ENCODE assay signal across 8 cellular contexts in the genomic region with DNA sequence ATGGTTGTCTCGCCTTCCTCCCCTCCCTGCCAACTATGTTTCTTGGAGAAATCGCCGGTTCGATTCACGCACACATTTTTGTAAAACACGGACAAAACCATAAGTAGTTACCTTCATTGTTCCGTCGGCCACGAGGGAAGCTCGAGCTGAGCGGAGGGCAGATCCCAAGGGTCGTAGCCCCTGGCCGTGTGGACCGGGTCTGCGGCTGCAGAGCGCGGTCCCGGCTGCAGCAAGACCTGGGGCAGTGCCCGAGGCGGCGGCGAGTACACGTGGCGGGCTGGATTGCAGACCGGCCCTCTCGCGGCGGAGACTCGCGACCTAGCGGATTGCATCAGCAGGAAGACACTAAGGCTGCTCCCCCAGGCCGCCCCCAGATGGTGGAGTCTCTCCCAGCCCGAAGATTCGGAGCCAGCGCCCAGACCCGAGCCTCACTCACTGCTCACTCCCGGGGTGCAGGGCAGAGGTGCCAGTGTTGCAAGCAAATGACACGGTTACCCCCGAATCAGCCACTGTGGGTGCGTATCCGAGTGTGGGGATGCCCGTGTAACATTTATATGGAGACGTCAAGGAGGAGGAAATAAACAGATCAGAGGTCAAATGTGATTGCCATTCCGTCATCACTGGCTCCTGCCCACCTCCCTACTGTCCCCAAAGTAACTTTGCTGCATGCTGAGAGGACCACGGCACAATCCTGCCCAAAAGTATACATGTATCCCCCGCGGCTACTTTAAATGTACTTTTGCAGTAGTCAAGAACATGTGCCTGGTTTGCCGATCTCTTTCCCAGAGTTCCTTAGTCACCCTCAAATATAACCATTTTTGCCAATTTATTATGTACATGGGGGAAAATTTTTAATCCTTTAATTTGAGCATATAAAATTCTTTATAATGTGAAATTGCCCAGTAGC. TPM values are rescaled to one million over a fixed set of nuclear protein-coding genes. Genes with fewer than 3 reads are reported as not detected.
DNase-seq lines count a peak whose midpoint lies in the region; ATAC-seq and TF ChIP-seq lines count a peak whose summit lies in the region.

A gene with protein sequence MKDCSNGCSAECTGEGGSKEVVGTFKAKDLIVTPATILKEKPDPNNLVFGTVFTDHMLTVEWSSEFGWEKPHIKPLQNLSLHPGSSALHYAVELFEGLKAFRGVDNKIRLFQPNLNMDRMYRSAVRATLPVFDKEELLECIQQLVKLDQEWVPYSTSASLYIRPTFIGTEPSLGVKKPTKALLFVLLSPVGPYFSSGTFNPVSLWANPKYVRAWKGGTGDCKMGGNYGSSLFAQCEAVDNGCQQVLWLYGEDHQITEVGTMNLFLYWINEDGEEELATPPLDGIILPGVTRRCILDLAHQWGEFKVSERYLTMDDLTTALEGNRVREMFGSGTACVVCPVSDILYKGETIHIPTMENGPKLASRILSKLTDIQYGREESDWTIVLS (minus strand): TSS at position 286 of the 907 bp plus-strand sequence. CDS start 169 bp downstream, at position 117.

- no peaks in the 10 kb centered on the region for H3K9me3 ChIP-seq in testis

- peak within 1 kb of the TSS; percentile 75 to 96 (median 87) for H3K4me3 Mint-ChIP-seq in naive thymus-derived CD8-positive, alpha-beta T cell

- peak within 1 kb of the TSS in 6 of 10 donors; percentile 21 to 60 (median 42) for H3K27ac Mint-ChIP-seq in naive thymus-derived CD8-positive, alpha-beta T cell

- peaks cover 14 to 46% (median 26%) of the 10 kb centered on the region in 4 donors for H3K4me1 Mint-ChIP-seq in naive thymus-derived CD8-positive, alpha-beta T cell

- ATAC-seq in naive thymus-derived CD8-positive, alpha-beta T cell, result peak; percentile 56 to 68

- no peaks in the 10 kb centered on the region for H3K4me1 ChIP-seq in testis

- H3K4me3 ChIP-seq in fibroblast of pulmonary artery (replicated peaks; ENCODE audit: low read depth, low read length), result peak within 1 kb of the TSS; percentile 80
- peak within 1 kb of the TSS; percentile 50 to 72 for H3K4me3 ChIP-seq in testis

- DNase-seq in GM03348 (ENCODE audit: low spot score) (peak; percentile 93), HCEC 1CT (peak; percentile 91), NCI-H1930 (lab: John Stamatoyannopoulos, UW) (peak; percentile 54), activated T-cell treated with anti-CD3 and anti-CD28 coated beads for 4 hours (peak; percentile 12), fibroblast of pulmonary artery (ENCODE audit: low read depth) (peak; percentile 85), testis (peak; percentile 89)
- peak in 5 of 10 donors; percentile 4 to 19 (median 7) for DNase-seq in naive thymus-derived CD8-positive, alpha-beta T cell
- no peak for DNase-seq in effector CD8-positive, alpha-beta T cell (lab: John Stamatoyannopoulos, UW)

- H3K36me3 Mint-ChIP-seq in naive thymus-derived CD8-positive, alpha-beta T cell, result no peaks in the 10 kb centered on the region

- H3K36me3 ChIP-seq in testis (ENCODE audit: low read depth, missing control alignments), result no peaks in the 10 kb centered on the region

- H3K9me3 Mint-ChIP-seq in naive thymus-derived CD8-positive, alpha-beta T cell, result peaks cover 0 to 5% (median 0%) of the 10 kb centered on the region in 9 donors

- H3K27me3 Mint-ChIP-seq in naive thymus-derived CD8-positive, alpha-beta T cell, result peaks cover 29 to 67% (median 52%) of the 10 kb centered on the region in 5 donors

- POLR2A ChIA-PET in naive thymus-derived CD8-positive, alpha-beta T cell (lab: Charles Lee), result no interaction called here

- no peak for TF ChIP-seq POLR2A in testis (IDR thresholded peaks at IDR 0.05)

- H3K27me3 ChIP-seq in testis, result no peaks in the 10 kb centered on the region

- intact Hi-C loops in testis (cut with DNase I; ENCODE audit: low total_unique reads), result no loop called here

- 5 to 11% methylated on average over 24 to 48 of the region's 48 CpGs for WGBS in testis, 2 donors

- TF ChIP-seq CTCF in fibroblast of pulmonary artery (IDR thresholded peaks at IDR 0.05; ENCODE audit: low read length, missing control alignments) (peak; percentile 15), testis (IDR thresholded peaks at IDR 0.05) (no peak)

- peak within 1 kb of the TSS; percentile 25 to 27 for H3K27ac ChIP-seq in testis

RNA-seq across cellular contexts. Expression of the gene that starts here (rescaled TPM):
- total RNA-seq in naive thymus-derived CD8-positive, alpha-beta T cell, result 1 to 10 TPM in 1 of 2 experiments, under 1 TPM in 1; 0.36 to 2.2 TPM
- polyA plus RNA-seq in naive thymus-derived CD8-positive, alpha-beta T cell, result not detected
- 10 to 100 TPM; 34.7 to 44.2 TPM for total RNA-seq in testis
- polyA plus RNA-seq in testis (ENCODE audit: insufficient read depth, low read depth, low replicate concordance), result 30.8 TPM

Comparison
In these comparisons a context has a peak if more than half of its experiments do, and no peak if none do; other contexts are left out.
1. RNA of the gene that starts here (total RNA-seq): 34.7 to 44.2 TPM in testis; 0.36 to 2.2 TPM in naive thymus-derived CD8-positive, alpha-beta T cell; every median in the first group is over 10 times any median in the second.
2. RNA of the gene that starts here (polyA plus RNA-seq): 30.8 TPM in testis (single experiment); not detected in naive thymus-derived CD8-positive, alpha-beta T cell; every median in the first group is over 10 times any median in the second.